8 cellular contexts compared by ENCODE assay signal in the genomic region with DNA sequence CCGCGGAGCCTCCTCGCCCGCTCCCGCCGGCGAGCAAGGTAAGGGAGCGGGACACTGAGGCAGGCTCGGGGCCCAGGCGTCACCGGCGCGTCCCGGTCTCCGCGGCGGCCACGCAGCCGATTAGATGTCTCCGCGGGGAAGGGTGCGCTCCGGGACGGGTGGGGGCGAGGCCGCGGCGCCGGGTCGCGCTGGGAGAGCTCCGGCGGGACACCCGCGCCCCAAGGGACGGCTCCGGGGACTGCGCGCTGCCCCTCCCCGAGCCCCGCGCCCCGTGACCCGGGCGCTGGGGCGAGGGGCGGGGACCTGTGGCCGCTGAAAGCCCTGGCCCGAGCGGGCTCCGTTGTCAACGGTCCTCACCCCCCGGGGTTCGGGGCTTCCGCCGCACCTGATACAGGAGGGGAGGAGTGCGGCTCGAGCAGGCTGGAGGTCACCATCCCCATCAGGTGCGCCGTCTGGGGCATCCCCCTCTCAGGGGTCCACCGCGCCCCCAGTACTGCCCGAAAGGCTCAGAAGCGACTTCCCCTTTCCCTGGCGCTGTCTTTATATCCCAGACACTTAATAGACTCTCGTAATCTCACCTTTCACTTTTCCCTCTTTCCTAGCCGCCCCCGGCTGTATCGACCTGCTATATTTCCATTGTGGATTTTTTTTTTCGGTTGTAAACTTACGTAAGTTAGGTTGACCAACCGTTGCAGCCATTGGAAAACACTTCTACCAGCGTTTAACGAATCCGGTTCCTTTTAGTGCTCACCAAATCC. TPM values are rescaled to one million over a fixed set of nuclear protein-coding genes. Genes with fewer than 3 reads are reported as not detected.
A peak's percentile ranks its signal among the peaks of the same experiment; 100 is the strongest.
DNase-seq lines count a peak whose midpoint lies in the region; ATAC-seq, FAIRE-seq and TF ChIP-seq lines count a peak whose summit lies in the region.

No MANE protein-coding gene starts in this region.

- FAIRE-seq in kidney (lab: Jason Lieb, UNC) = no peak

- TF ChIP-seq CTCF in breast epithelium (IDR thresholded peaks at IDR 0.05) = peak in 1 of 3 donors; percentile 24
- no peak for TF ChIP-seq CTCF in kidney (IDR thresholded peaks at IDR 0.05; ENCODE audit: borderline replicate concordance, extremely low read depth, insufficient read depth)

- H3K4me3 ChIP-seq in breast epithelium (peak overlapping the region; percentile 86 to 98 (median 92)), kidney (ENCODE audit: low read length in 2 of 2) (peak overlapping the region; percentile 79 to 84)

- no peak for TF ChIP-seq POLR2A in breast epithelium (IDR thresholded peaks at IDR 0.05)

- H3K9ac ChIP-seq in kidney (ENCODE audit: low read length in 2 of 2) = peak overlapping the region; percentile 59 to 90

- no peaks in the 10 kb centered on the region for H3K27me3 ChIP-seq in breast epithelium

- peak; percentile 56 for ATAC-seq in GM21360 (IDR thresholded peaks at IDR 0.05; ENCODE audit: unreplicated experiment)

- H3K9me3 ChIP-seq in breast epithelium (no peaks in the 10 kb centered on the region), kidney (ENCODE audit: control insufficient read depth in 1 of 2, low read length in 2 of 2) (no peaks in the 10 kb centered on the region)

- H3K4me1 ChIP-seq in breast epithelium (peaks cover 0 to 13% of the 10 kb centered on the region in 2 donors), kidney (ENCODE audit: control insufficient read depth in 1 of 2, insufficient read depth in 1 of 2, low read depth in 1 of 2, low read length in 2 of 2) (peaks cover 7 to 8% of the 10 kb centered on the region in 2 donors)

- DNase-seq in COR-L47 (lab: John Stamatoyannopoulos, UW) (peak; percentile 5), HT-29 (ENCODE audit: low spot score) (peak; percentile 54), UCSD-AML1 (lab: John Stamatoyannopoulos, UW; ENCODE audit: unreplicated experiment) (peak; percentile 54), breast epithelium (ENCODE audit: low spot score in 2 of 2) (no peak), kidney (peak; percentile 85), SHP77 treated with DMSO at 0.1 percent for 48 hours (lab: John Stamatoyannopoulos, UW) (no peak)
- DNase-seq in stimulated activated CD4-positive, alpha-beta T cell treated with anti-CD3 and anti-CD28 coated beads, Interleukin-1b, Interleukin-23, amount 100 ng/mL, for 24 hours (ENCODE audit: low read depth in 4 of 4, low spot score in 1 of 4) = peak; percentile 8 to 14 (median 11)

- intact Hi-C loops in breast epithelium (cut with DNase I; ENCODE audit: low total_unique reads) (loop anchor here (2.0 kb wide), 1 partner anchor 68 kb away; a partner anchor contains a TSS), kidney (cut with DNase I) (no loop called here)

- H3K36me3 ChIP-seq in breast epithelium (no peaks in the 10 kb centered on the region), kidney (ENCODE audit: control insufficient read depth in 1 of 2, insufficient read depth in 2 of 2, low read length in 2 of 2) (peaks cover 7 to 12% of the 10 kb centered on the region in 2 donors)

- H3K27ac ChIP-seq in breast epithelium (peak overlapping the region; percentile 93 to 95), kidney (ENCODE audit: low read depth in 2 of 2, low read length in 2 of 2) (peak overlapping the region; percentile 74 to 76)

RNA-seq across cellular contexts. Expression of a gene that starts 0.6 kb away (rescaled TPM):
- 46.7 and 48.6 TPM in 2 replicates for total RNA-seq in HT-29 (2014; rRNA removed; shearing (Covaris generic))
- total RNA-seq in breast epithelium (10 to 100 TPM; 52.2 to 80.8 (median 78.0) TPM), kidney (53.0 TPM)
- 19.1 TPM for polyA plus RNA-seq in kidney (ENCODE audit: insufficient read depth, low read depth, low replicate concordance)

Comparison
In these comparisons a context has a peak if more than half of its experiments do, and no peak if none do; other contexts are left out.
1. DNase-seq: peak in COR-L47 (single experiment), HT-29 (single experiment), UCSD-AML1 (single experiment), kidney (single experiment) and stimulated activated CD4-positive, alpha-beta T cell treated with anti-CD3 and anti-CD28 coated beads, Interleukin-1b, Interleukin-23, amount 100 ng/mL, for 24 hours (4 of 4); none in breast epithelium (0 of 2) and SHP77 treated with DMSO at 0.1 percent for 48 hours (single experiment).